Comparison of ENCODE assay signal across 8 cellular contexts in the genomic region with DNA sequence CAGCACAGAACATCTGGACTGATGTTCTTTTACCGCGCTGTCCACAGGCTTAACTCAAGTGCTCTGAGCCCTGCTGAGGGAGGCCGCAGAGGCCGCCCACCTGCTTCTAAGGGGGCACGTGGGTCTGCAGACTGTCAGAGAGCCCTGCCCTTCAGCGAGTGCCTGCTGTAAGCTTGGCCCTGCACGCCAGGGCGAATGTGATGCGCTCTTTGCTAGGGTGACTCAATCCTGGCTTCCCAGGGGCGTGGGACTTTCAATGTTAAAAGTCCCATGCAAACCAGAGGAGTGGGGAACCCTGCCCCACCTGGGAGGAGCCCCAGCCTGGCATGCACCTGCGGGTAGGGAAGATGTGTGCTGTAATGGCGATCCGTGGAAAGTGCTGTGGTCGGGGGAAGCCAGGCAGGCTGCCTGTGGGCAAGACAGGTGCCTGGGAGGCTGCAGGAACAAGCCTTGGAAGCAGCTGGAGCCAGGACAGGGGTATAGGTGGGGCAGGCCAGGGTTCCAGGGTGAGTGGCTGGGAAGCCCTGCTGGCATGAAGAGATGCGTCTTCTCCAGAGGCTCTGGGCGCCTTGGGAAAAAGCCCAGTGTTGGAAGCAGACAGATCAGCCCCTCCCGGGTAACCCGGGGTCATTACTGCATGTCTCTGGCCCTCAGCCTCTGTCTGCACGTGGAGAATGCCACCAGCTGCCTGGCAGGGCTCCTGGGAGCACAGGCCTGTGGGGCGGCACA. TPM values are rescaled to one million over a fixed set of nuclear protein-coding genes. Genes with fewer than 3 reads are reported as not detected.
DNase-seq lines count a peak whose midpoint lies in the region; ATAC-seq and TF ChIP-seq lines count a peak whose summit lies in the region.

No MANE protein-coding gene starts in this region.

- H3K9me3 Mint-ChIP-seq in activated CD4-positive, alpha-beta memory T cell treated with anti-CD3 and anti-CD28 coated beads, Interleukin-2, amount 10 ng/mL, durations not matched to agents 7 days and 5 days: no peaks in the 10 kb centered on the region

- H3K36me3 ChIP-seq in Karpas-422 (ENCODE audit: insufficient read depth, low read length): no peaks in the 10 kb centered on the region
- no peaks in the 10 kb centered on the region for H3K36me3 ChIP-seq in vagina

- no peaks in the 10 kb centered on the region for H3K9me3 ChIP-seq in Karpas-422 (ENCODE audit: low read length)
- H3K9me3 ChIP-seq in vagina: no peaks in the 10 kb centered on the region

- H3K4me3 ChIP-seq in Karpas-422 (ENCODE audit: low read length) (peak overlapping the region; percentile 66; the same call in 1 of the 2 replicates), vagina (peak overlapping the region; percentile 81 to 87)

- peak overlapping the region; percentile 50 for H3K4me2 ChIP-seq in Karpas-422 (ENCODE audit: low read depth, low read length, poor library complexity, severe bottlenecking)

- H3K4me1 ChIP-seq in Karpas-422 (ENCODE audit: low read length) (peaks cover 31% of the 10 kb centered on the region), vagina (peaks cover 72% of the 10 kb centered on the region)

- no peaks in the 10 kb centered on the region for H3K9me2 ChIP-seq in Karpas-422 (replicated peaks; ENCODE audit: insufficient read depth, low read length)

- H3K9ac ChIP-seq in Karpas-422 (ENCODE audit: low read length): 0 out of 2 replicates have a peak overlapping the region, but pooled peaks have one; percentile 76

- no peak for TF ChIP-seq CTCF in vagina (IDR thresholded peaks at IDR 0.05)

- peak overlapping the region; percentile 34 for H3K4me3 Mint-ChIP-seq in activated CD4-positive, alpha-beta memory T cell treated with anti-CD3 and anti-CD28 coated beads, Interleukin-2, amount 10 ng/mL, durations not matched to agents 7 days and 5 days

- H3K27me3 ChIP-seq in Karpas-422 (ENCODE audit: low read length) (no peaks in the 10 kb centered on the region), vagina (no peaks in the 10 kb centered on the region)

- peaks cover 40% of the 10 kb centered on the region for H3K79me2 ChIP-seq in Karpas-422 (ENCODE audit: low read length)

- ATAC-seq in GM21723 (IDR thresholded peaks at IDR 0.05; ENCODE audit: unreplicated experiment): peak; percentile 29

- no peak for TF ChIP-seq POLR2A in vagina (IDR thresholded peaks at IDR 0.05)

- POLR2A ChIA-PET in activated CD4-positive, alpha-beta memory T cell treated with anti-CD3 and anti-CD28 coated beads, Interleukin-2, amount 10 ng/mL, durations not matched to agents 7 days and 5 days (lab: Charles Lee): interaction anchor here (1.1 to 13.2 kb wide), 8 partner anchors 17 to 226 kb away, joined by 3 to 228 read pairs (median 8); a partner anchor contains a TSS

- peaks cover 51% of the 10 kb centered on the region for H3K4me1 Mint-ChIP-seq in activated CD4-positive, alpha-beta memory T cell treated with anti-CD3 and anti-CD28 coated beads, Interleukin-2, amount 10 ng/mL, durations not matched to agents 7 days and 5 days

- peaks cover 26% of the 10 kb centered on the region for H3K36me3 Mint-ChIP-seq in activated CD4-positive, alpha-beta memory T cell treated with anti-CD3 and anti-CD28 coated beads, Interleukin-2, amount 10 ng/mL, durations not matched to agents 7 days and 5 days (ENCODE audit: low read depth)

- H3K27ac ChIP-seq in Karpas-422 (ENCODE audit: low read length) (no peak overlapping the region), vagina (peak overlapping the region; percentile 77)

- intact Hi-C loops in vagina (cut with DNase I): loop anchor here (5.0 kb wide), 1 partner anchor 115 kb away; a partner anchor contains a TSS

- H3K27me3 Mint-ChIP-seq in activated CD4-positive, alpha-beta memory T cell treated with anti-CD3 and anti-CD28 coated beads, Interleukin-2, amount 10 ng/mL, durations not matched to agents 7 days and 5 days: peaks cover 25% of the 10 kb centered on the region

- no peak overlapping the region for H2AFZ ChIP-seq in Karpas-422 (ENCODE audit: low read length)

- DNase-seq in ELR (ENCODE audit: low read depth) (peak; percentile 74), Karpas-422 (peak; percentile 70), fibroblast of gingiva (ENCODE audit: low read depth) (peak; percentile 31), nucleus accumbens (lab: John Stamatoyannopoulos, UW) (peak in 51 of 56 donors; percentile 22 to 88 (median 71)), vagina (ENCODE audit: extremely low spot score in 2 of 2) (no peak), NCI-H774 (lab: John Stamatoyannopoulos, UW) (no peak)
- peak; percentile 63 for DNase-seq in activated CD4-positive, alpha-beta memory T cell treated with anti-CD3 and anti-CD28 coated beads, Interleukin-2, amount 10 ng/mL, durations not matched to agents 7 days and 5 days

- CTCF ChIA-PET in activated CD4-positive, alpha-beta memory T cell treated with anti-CD3 and anti-CD28 coated beads, Interleukin-2, amount 10 ng/mL, durations not matched to agents 7 days and 5 days (lab: Charles Lee): interaction anchor here (1.2 to 4.2 kb wide), 5 partner anchors 15 to 112 kb away, joined by 3 to 81 read pairs (median 14); a partner anchor contains a TSS

- no peak overlapping the region for H3K27ac Mint-ChIP-seq in activated CD4-positive, alpha-beta memory T cell treated with anti-CD3 and anti-CD28 coated beads, Interleukin-2, amount 10 ng/mL, durations not matched to agents 7 days and 5 days

- peaks cover 38% of the 10 kb centered on the region for H4K20me1 ChIP-seq in Karpas-422 (ENCODE audit: insufficient read depth, low read depth, low read length)

RNA-seq across cellular contexts. Expression of a gene that starts 0.6 kb away (rescaled TPM):
- total RNA-seq in Karpas-422 (2014; rRNA removed; shearing (Covaris generic); ENCODE audit: low replicate concordance): 25.1 and 25.8 TPM in 2 replicates
- 10 to 100 TPM; 71.7 to 72.6 TPM for total RNA-seq in activated CD4-positive, alpha-beta memory T cell treated with anti-CD3 and anti-CD28 coated beads, Interleukin-2, amount 10 ng/mL, durations not matched to agents 7 days and 5 days
- 39.5 TPM for total RNA-seq in vagina

RNA-seq across cellular contexts. Expression of a gene that starts 3.1 kb away (rescaled TPM):
- total RNA-seq in Karpas-422 (2014; rRNA removed; shearing (Covaris generic); ENCODE audit: low replicate concordance): not detected in 2 replicates
- total RNA-seq in activated CD4-positive, alpha-beta memory T cell treated with anti-CD3 and anti-CD28 coated beads, Interleukin-2, amount 10 ng/mL, durations not matched to agents 7 days and 5 days: not detected
- total RNA-seq in vagina: not detected

RNA-seq across cellular contexts. Expression of a gene that starts 29.2 kb away (rescaled TPM):
- total RNA-seq in Karpas-422 (2014; rRNA removed; shearing (Covaris generic); ENCODE audit: low replicate concordance): 10.3 and 15.6 TPM in 2 replicates
- 100 to 1,000 TPM; 171 to 173 TPM for total RNA-seq in activated CD4-positive, alpha-beta memory T cell treated with anti-CD3 and anti-CD28 coated beads, Interleukin-2, amount 10 ng/mL, durations not matched to agents 7 days and 5 days
- total RNA-seq in vagina: 49.6 TPM

RNA-seq across cellular contexts. Expression of a gene that starts 50.9 kb away (rescaled TPM):
- total RNA-seq in Karpas-422 (2014; rRNA removed; shearing (Covaris generic); ENCODE audit: low replicate concordance): 0.11 and 0.19 TPM in 2 replicates
- total RNA-seq in activated CD4-positive, alpha-beta memory T cell treated with anti-CD3 and anti-CD28 coated beads, Interleukin-2, amount 10 ng/mL, durations not matched to agents 7 days and 5 days: 10 to 100 TPM; 32.7 to 33.8 TPM
- 30.7 TPM for total RNA-seq in vagina

RNA-seq across cellular contexts. Expression of a gene that starts 59.6 kb away (rescaled TPM):
- 0.89 and 0.90 TPM in 2 replicates for total RNA-seq in Karpas-422 (2014; rRNA removed; shearing (Covaris generic); ENCODE audit: low replicate concordance)
- 10 to 100 TPM; 17.0 to 22.2 TPM for total RNA-seq in activated CD4-positive, alpha-beta memory T cell treated with anti-CD3 and anti-CD28 coated beads, Interleukin-2, amount 10 ng/mL, durations not matched to agents 7 days and 5 days
- 16.2 TPM for total RNA-seq in vagina

Comparison
In these comparisons a context has a peak if more than half of its experiments do, and no peak if none do; other contexts are left out.
1. DNase-seq: peak in ELR (single experiment), Karpas-422 (single experiment), activated CD4-positive, alpha-beta memory T cell treated with anti-CD3 and anti-CD28 coated beads, Interleukin-2, amount 10 ng/mL, durations not matched to agents 7 days and 5 days (single experiment), fibroblast of gingiva (single experiment) and nucleus accumbens (51 of 56); none in vagina (0 of 2) and NCI-H774 (single experiment).